ENCODE assay signal across 20 cellular contexts in genomic region chr2:138713069-138713496, GRCh38.
"Had no signal": no experiment of that assay in that cellular context is flagged by ENCODE, and none has a peak within 500 bp of the region (broad histone marks: within the 10 kb centered on the region; RNA-seq: fewer than 3 reads in every experiment).

No MANE protein-coding gene starts in this region.

- H3K9me3 ChIP-seq: body of pancreas, gastrocnemius medialis, lower lobe of right lung, tibial nerve, uterus had no signal

- H3K4me1 ChIP-seq: body of pancreas, tibial nerve, uterus had no signal

- H3K36me3 Mint-ChIP-seq: activated naive CD8-positive, alpha-beta T cell treated with anti-CD3 and anti-CD28 coated beads, Interleukin-2, amount 10 ng/mL, durations not matched to agents 7 days and 5 days; mesothelial cell of epicardium had no signal

- H3K27me3 Mint-ChIP-seq: activated CD4-positive, alpha-beta T cell treated with anti-CD3 and anti-CD28 coated beads, Interleukin-2, amount 10 ng/mL, durations not matched to agents 24 days and 14 days had no signal

- ATAC-seq: activated CD8-positive, alpha-beta T cell treated with anti-CD3 and anti-CD28 coated beads for 36 hours; body of pancreas; gastrocnemius medialis; left cardiac atrium; lower lobe of right lung; stimulated activated naive CD8-positive, alpha-beta T cell treated with anti-CD3 and anti-CD28 coated beads, Interleukin-15, Interleukin-2, amounts not matched to agents 100 U/mL and 50 U/mL, for 24 hours had no signal

- H3K4me3 ChIP-seq: body of pancreas, dorsolateral prefrontal cortex, gastrocnemius medialis, lower lobe of right lung, tibial nerve, uterus had no signal

- H3K9me3 Mint-ChIP-seq: activated CD4-positive, alpha-beta T cell treated with anti-CD3 and anti-CD28 coated beads, Interleukin-2, amount 10 ng/mL, durations not matched to agents 24 days and 14 days; activated CD8-positive, alpha-beta T cell treated with anti-CD3 and anti-CD28 coated beads for 36 hours; activated T-helper 2 cell treated with anti-CD3 and anti-CD28 coated beads, Interferon-gamma antibody, Interleukin-2, Interleukin-4, amounts not matched to agents 10 μg/mL and 5 μg/mL and 100 μg/mL, durations not matched to agents 14 hours and 24 hours and 36 hours; nephron had no signal

- H3K27me3 ChIP-seq: body of pancreas, gastrocnemius medialis, tibial nerve, uterus had no signal

- DNase-seq: activated CD4-positive, alpha-beta T cell treated with anti-CD3 and anti-CD28 coated beads, Interleukin-2, amount 10 ng/mL, durations not matched to agents 24 days and 14 days; activated CD8-positive, alpha-beta T cell treated with anti-CD3 and anti-CD28 coated beads for 36 hours; activated naive CD4-positive, alpha-beta T cell treated with Interleukin-2 at 50 U/mL for 16 hours; activated naive CD8-positive, alpha-beta T cell treated with anti-CD3 and anti-CD28 coated beads, Interleukin-2, amount 10 ng/mL, durations not matched to agents 7 days and 5 days; activated T-cell treated with anti-CD3 and anti-CD28 coated beads, Interleukin-2, amount 50 U/mL, for 1 hour; body of pancreas; dorsolateral prefrontal cortex; erythroblast; gastrocnemius medialis; left cardiac atrium; lower lobe of right lung; retina; stimulated activated CD4-positive, alpha-beta T cell treated with anti-CD3 and anti-CD28 coated beads, Interleukin-2, amount 100 ng/mL, for 24 hours; stimulated activated naive CD8-positive, alpha-beta T cell treated with anti-CD3 and anti-CD28 coated beads, Interleukin-15, Interleukin-2, amounts not matched to agents 100 U/mL and 50 U/mL, for 24 hours; SW 1271; uterus had no signal

- H3K27ac ChIP-seq: body of pancreas, dorsolateral prefrontal cortex, gastrocnemius medialis, lower lobe of right lung, tibial nerve, uterus had no signal

- H3K4me1 Mint-ChIP-seq: activated CD4-positive, alpha-beta T cell treated with anti-CD3 and anti-CD28 coated beads, Interleukin-2, amount 10 ng/mL, durations not matched to agents 24 days and 14 days had no signal

- H3K4me3 Mint-ChIP-seq: activated CD4-positive, alpha-beta T cell treated with anti-CD3 and anti-CD28 coated beads, Interleukin-2, amount 10 ng/mL, durations not matched to agents 24 days and 14 days; activated CD8-positive, alpha-beta T cell treated with anti-CD3 and anti-CD28 coated beads for 36 hours; activated naive CD8-positive, alpha-beta T cell treated with anti-CD3 and anti-CD28 coated beads, Interleukin-2, amount 10 ng/mL, durations not matched to agents 7 days and 5 days; mesothelial cell of epicardium; nephron had no signal

- H3K27ac Mint-ChIP-seq: activated CD4-positive, alpha-beta T cell treated with anti-CD3 and anti-CD28 coated beads, Interleukin-2, amount 10 ng/mL, durations not matched to agents 24 days and 14 days; activated CD8-positive, alpha-beta T cell treated with anti-CD3 and anti-CD28 coated beads for 36 hours; activated naive CD8-positive, alpha-beta T cell treated with anti-CD3 and anti-CD28 coated beads, Interleukin-2, amount 10 ng/mL, durations not matched to agents 7 days and 5 days; activated T-helper 2 cell treated with anti-CD3 and anti-CD28 coated beads, Interferon-gamma antibody, Interleukin-2, Interleukin-4, amounts not matched to agents 10 μg/mL and 5 μg/mL and 100 μg/mL, durations not matched to agents 14 hours and 24 hours and 36 hours; mesothelial cell of epicardium; nephron had no signal

- H3K36me3 ChIP-seq: gastrocnemius medialis, lower lobe of right lung, tibial nerve, uterus had no signal
